ENCODE assay signal across 24 cellular contexts in genomic region chr3:85502148-85502875, GRCh38.
"Had no signal": no experiment of that assay in that cellular context is flagged by ENCODE, and none has a peak within 500 bp of the region (broad histone marks: within the 10 kb centered on the region; RNA-seq: fewer than 3 reads in every experiment).

No MANE protein-coding gene starts in this region.

- H3K27me3 ChIP-seq: MG63 had no signal

- H3K36me3 ChIP-seq: MG63 had no signal

- ATAC-seq: Panc1, PC-3, T-cell had no signal

- H3K4me3 ChIP-seq: MG63 had no signal

- DNase-seq: Karpas-422, KG1, MG63, NCI-H1092, NCI-H1105 treated with DMSO at 0.1 percent for 48 hours, NCI-H1417 treated with DMSO at 0.1 percent for 48 hours, NCI-H146, NCI-H1694 treated with DMSO at 0.1 percent for 48 hours, NCI-H1930, NCI-H2081, NCI-H2107, NCI-H2171 treated with DMSO at 0.1 percent for 48 hours, NCI-H226, NCI-H446, NCI-H510A, NCI-H524 treated with DMSO at 0.1 percent for 48 hours, NCI-H69, NCI-H774, PC-3, SHP77, SW 1271, T-cell had no signal

- H3K27ac ChIP-seq: RWPE1 had no signal

- H3K9me3 ChIP-seq: MG63 had no signal
